16 cellular contexts compared by ENCODE assay signal in genomic region chr1:59113876-59114457, GRCh38.
"Had no signal": no experiment of that assay in that cellular context is flagged by ENCODE, and none has a peak within 500 bp of the region (broad histone marks: within the 10 kb centered on the region; RNA-seq: fewer than 3 reads in every experiment).

No MANE protein-coding gene starts in this region.

- DNase-seq: activated CD4-positive, alpha-beta T cell treated with anti-CD3 and anti-CD28 coated beads, Interleukin-2, amount 10 ng/mL, durations not matched to agents 7 days and 5 days; activated CD4-positive, CD25-positive, alpha-beta regulatory T cell; activated CD8-positive, alpha-beta memory T cell treated with anti-CD3 and anti-CD28 coated beads, Interleukin-2, amount 50 U/mL, for 48 hours; activated naive CD8-positive, alpha-beta T cell treated with anti-CD3 and anti-CD28 coated beads for 36 hours; amygdala; cerebellar nuclear complex; effector CD8-positive, alpha-beta T cell; foreskin fibroblast; hippocampal formation; kidney; left lung; mammary epithelial cell; naive thymus-derived CD8-positive, alpha-beta T cell; stimulated activated CD4-positive, alpha-beta T cell treated with anti-CD3 and anti-CD28 coated beads, Interleukin-12 subunit alpha, Interleukin-12 subunit beta, amount 100 ng/mL, for 4 hours had no signal

- H3K36me3 ChIP-seq: left lung, neutrophil had no signal

- H3K27ac ChIP-seq: left lung, neutrophil, parathyroid adenoma had no signal

- H3K79me2 ChIP-seq: parathyroid adenoma had no signal

- H2AFZ ChIP-seq: parathyroid adenoma had no signal

- H3K27me3 ChIP-seq: left lung, neutrophil had no signal

- H3K9me3 ChIP-seq: left lung, neutrophil had no signal

- H3K4me1 ChIP-seq: left lung, parathyroid adenoma had no signal

- H3K9ac ChIP-seq: parathyroid adenoma had no signal

- H3K4me3 ChIP-seq: left lung had no signal
